In the genomic region with DNA sequence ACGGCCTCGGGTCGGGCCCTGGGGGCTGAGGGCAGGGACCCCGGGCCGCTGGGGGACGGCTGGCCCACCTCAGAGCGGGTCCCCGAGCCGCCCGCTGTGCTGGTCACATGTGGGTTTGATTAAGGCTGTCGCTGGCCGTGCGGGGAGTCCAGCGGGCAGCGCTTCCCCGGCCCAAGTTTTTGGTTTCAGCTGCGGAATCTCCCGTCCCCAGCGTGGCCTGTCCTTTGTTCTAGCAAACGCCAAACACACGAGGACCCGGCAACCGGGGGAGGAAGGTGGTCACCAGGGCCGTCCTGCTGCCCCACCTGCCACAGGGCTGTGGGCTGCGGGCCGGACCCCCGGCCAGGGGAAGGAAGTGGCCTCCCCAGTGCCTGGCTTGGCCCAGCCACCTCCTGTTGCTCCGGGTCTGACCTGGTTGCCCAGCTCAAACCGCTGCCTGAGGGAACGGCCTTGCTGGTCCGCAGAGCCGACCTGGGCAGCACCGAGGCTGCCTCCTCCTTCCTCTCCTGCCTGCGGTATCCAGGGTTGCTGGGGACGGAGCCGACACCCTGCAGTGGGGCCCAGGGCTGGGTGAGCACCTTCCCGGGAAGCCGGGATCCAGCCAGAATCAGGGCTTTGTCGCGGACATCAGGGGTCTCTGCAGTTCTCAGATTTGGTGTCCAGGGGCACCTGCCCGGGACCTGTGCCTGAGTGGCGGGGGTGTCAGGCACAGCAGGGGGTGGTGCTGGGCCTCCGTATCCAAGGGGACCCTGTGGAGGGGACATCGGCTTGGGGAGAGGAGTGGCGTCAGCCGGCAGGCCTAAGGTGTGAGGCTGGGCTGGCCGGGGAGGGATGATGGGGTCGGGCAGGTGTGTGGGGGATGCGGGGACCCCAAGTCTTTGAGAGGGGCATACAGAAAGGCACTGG, we compare ENCODE assay signal across 21 cellular contexts. TPM values are rescaled to one million over a fixed set of nuclear protein-coding genes. Genes with fewer than 3 reads are reported as not detected.
DNase-seq lines count a peak whose midpoint lies in the region; ATAC-seq, FAIRE-seq and TF ChIP-seq lines count a peak whose summit lies in the region.
"Had no signal": no experiment of that assay in that cellular context is flagged by ENCODE, and none has a peak within 500 bp of the region (broad histone marks: within the 10 kb centered on the region; RNA-seq: fewer than 3 reads in every experiment).

No MANE protein-coding gene starts in this region.

- no peak for TF ChIP-seq CTCF in PC-3 (conservative IDR thresholded peaks at IDR 0.05; ENCODE audit: low read depth, low read length)
- no peak for TF ChIP-seq CTCF in breast epithelium (IDR thresholded peaks at IDR 0.05)

- H3K36me3 ChIP-seq in PC-3 (ENCODE audit: low read depth, low read length) (no peaks in the 10 kb centered on the region), small intestine (ENCODE audit: control insufficient read depth in 2 of 2, insufficient read depth in 2 of 2, low read length in 2 of 2) (no peaks in the 10 kb centered on the region), breast epithelium (no peaks in the 10 kb centered on the region)
- H3K36me3 ChIP-seq: prostate gland, SJCRH30, spleen had no signal

- H3K27me3 ChIP-seq in PC-3 (ENCODE audit: low read length) (peaks cover 45% of the 10 kb centered on the region), small intestine (ENCODE audit: control insufficient read depth in 2 of 2, insufficient read depth in 2 of 2, low read length in 2 of 2) (peaks cover 0 to 11% of the 10 kb centered on the region in 2 donors), breast epithelium (peaks cover 23 to 93% of the 10 kb centered on the region in 2 donors)

- WGBS in small intestine, 3 donors = 53 to 64% (median 62%) methylated on average over 41 to 49 of the region's 49 CpGs

- H3K4me1 ChIP-seq in PC-3 (ENCODE audit: insufficient read depth, low read length) (no peaks in the 10 kb centered on the region), small intestine (ENCODE audit: control insufficient read depth in 2 of 2, insufficient read depth in 1 of 2, low read depth in 1 of 2, low read length in 1 of 2) (peaks cover 0 to 4% of the 10 kb centered on the region in 2 donors), breast epithelium (no peaks in the 10 kb centered on the region)
- H3K4me1 ChIP-seq: prostate gland had no signal

- ATAC-seq in PC-3 (peak; percentile 52), HG03571 (IDR thresholded peaks at IDR 0.05; ENCODE audit: unreplicated experiment) (no peak), left lobe of liver (no peak)
- ATAC-seq: esophagus mucosa, left ventricle myocardium superior had no signal

- CTCF ChIA-PET in PC-3 (lab: Charles Lee) = no interaction called here

- H2AFZ ChIP-seq in PC-3 (ENCODE audit: low read length) = no peak overlapping the region

- DNase-seq in NCI-H146 (lab: John Stamatoyannopoulos, UW) = peak; percentile 26
- DNase-seq in NCI-H146 treated with DMSO at 0.1 percent for 48 hours (lab: John Stamatoyannopoulos, UW; ENCODE audit: unreplicated experiment) = no peak
- DNase-seq in PC-3 = no peak
- DNase-seq in left kidney (ENCODE audit: low read depth, low spot score) = peak; percentile 64
- no peak for DNase-seq in small intestine
- DNase-seq in breast epithelium (ENCODE audit: low spot score in 2 of 2) = no peak
- no peak for DNase-seq in left lobe of liver (ENCODE audit: low spot score)
- DNase-seq: activated CD8-positive, alpha-beta memory T cell treated with anti-CD3 and anti-CD28 coated beads for 24 hours; DMS79; left ventricle myocardium superior; NCI-H2029; NCI-H510A; SJCRH30; spleen had no signal

- H3K79me2 ChIP-seq in PC-3 (ENCODE audit: low read length) = no peaks in the 10 kb centered on the region

- no peak for TF ChIP-seq POLR2A in breast epithelium (IDR thresholded peaks at IDR 0.05)

- no peaks in the 10 kb centered on the region for H4K20me1 ChIP-seq in PC-3 (ENCODE audit: low read length)

- H3K9me3 ChIP-seq in PC-3 (ENCODE audit: low read length) = no peaks in the 10 kb centered on the region
- no peaks in the 10 kb centered on the region for H3K9me3 ChIP-seq in small intestine (ENCODE audit: control insufficient read depth, low read depth)
- H3K9me3 ChIP-seq in breast epithelium = no peaks in the 10 kb centered on the region
- H3K9me3 ChIP-seq: prostate gland, SJCRH30, spleen had no signal

- H3K9ac ChIP-seq in PC-3 (ENCODE audit: low read length) = no peak overlapping the region

- H3K4me3 ChIP-seq in PC-3 (ENCODE audit: low read length) = no peak overlapping the region
- peak overlapping the region; percentile 32 to 80 for H3K4me3 ChIP-seq in small intestine (ENCODE audit: low read depth in 1 of 2, low read length in 2 of 2)
- H3K4me3 ChIP-seq in breast epithelium = peak overlapping the region in 1 of 3 donors; percentile 22
- H3K4me3 ChIP-seq: prostate gland, SJCRH30, spleen had no signal

- peak overlapping the region; percentile 8; the same call in 1 of the 2 replicates for H3K4me2 ChIP-seq in PC-3 (ENCODE audit: low read length)

- POLR2A ChIA-PET in PC-3 (lab: Charles Lee; ENCODE audit: unreplicated experiment) = no interaction called here

- H3F3A ChIP-seq in PC-3 (ENCODE audit: low read length, unreplicated experiment) = no peaks in the 10 kb centered on the region

- H3K27ac ChIP-seq in PC-3 (ENCODE audit: low read length) (no peak overlapping the region), small intestine (ENCODE audit: low read depth in 1 of 2, low read length in 1 of 2) (peak overlapping the region; percentile 4 to 53), breast epithelium (no peak overlapping the region)
- H3K27ac ChIP-seq: prostate gland, SJCRH30, spleen had no signal

- no peak for FAIRE-seq in small intestine (lab: Jason Lieb, UNC)
- FAIRE-seq: A204.1 had no signal

- BruUV-seq in PC-3 (replicated peaks; lab: Mats Ljungman, UMichigan) = no TSS peak

- intact Hi-C loops in PC-3 (cut with micrococcal nuclease) (no loop called here), breast epithelium (cut with DNase I; ENCODE audit: low total_unique reads) (no loop called here)

- no peaks in the 10 kb centered on the region for H3K9me2 ChIP-seq in PC-3 (replicated peaks; ENCODE audit: low read length)

RNA-seq across cellular contexts. Expression of gene EFNA2, which starts 2.2 kb away (rescaled TPM):
- total RNA-seq in PC-3 (2014; rRNA removed) = not detected in 2 replicates
- 10 to 100 TPM; 17.7 to 31.3 (median 27.9) TPM for polyA plus RNA-seq in small intestine
- total RNA-seq in breast epithelium = under 1 TPM in 1 of 3 donors, not detected in 2; 0.66 TPM
- 8.6 TPM for total RNA-seq in left lobe of liver
- total RNA-seq: left ventricle myocardium superior; MCF 10A; prostate gland; spleen; T-helper 2 cell treated with Interferon-gamma antibody and Interleukin-4, amounts not matched to agents 100 ng/mL and 5 ng/mL, for 36 hours had no signal
- polyA plus RNA-seq: CD14-positive monocyte, spleen had no signal

RNA-seq across cellular contexts. Expression of gene FAM174C, which starts 12.5 kb away (rescaled TPM):
- 110 and 133 TPM in 2 replicates for total RNA-seq in PC-3 (2014; rRNA removed)
- polyA plus RNA-seq in small intestine = 100 to 1,000 TPM in 1 of 3 donors, 10 to 100 TPM in 2; 80.6 to 118 (median 84.1) TPM
- total RNA-seq in breast epithelium = 10 to 100 TPM; 43.9 to 60.6 (median 53.1) TPM
- 48.0 TPM for total RNA-seq in left lobe of liver

RNA-seq across cellular contexts. Expression of gene CIRBP, which starts 18.7 kb away (rescaled TPM):
- 136 and 197 TPM in 2 replicates for total RNA-seq in PC-3 (2014; rRNA removed)
- polyA plus RNA-seq in small intestine = 100 to 1,000 TPM; 250 to 377 (median 368) TPM
- total RNA-seq in breast epithelium = 100 to 1,000 TPM; 458 to 758 (median 656) TPM
- 125 TPM for total RNA-seq in left lobe of liver

RNA-seq across cellular contexts. Expression of gene MIDN, which starts 39.5 kb away (rescaled TPM):
- 17.3 and 41.8 TPM in 2 replicates for total RNA-seq in PC-3 (2014; rRNA removed)
- polyA plus RNA-seq in small intestine = 10 to 100 TPM; 28.1 to 35.4 (median 30.6) TPM
- total RNA-seq in breast epithelium = 10 to 100 TPM; 13.8 to 28.5 (median 22.4) TPM
- 51.7 TPM for total RNA-seq in left lobe of liver

RNA-seq across cellular contexts. Expression of gene ATP5F1D, which starts 46.3 kb away (rescaled TPM):
- total RNA-seq in PC-3 (2014; rRNA removed) = 102 and 187 TPM in 2 replicates
- polyA plus RNA-seq in small intestine = 100 to 1,000 TPM; 310 to 823 (median 675) TPM
- total RNA-seq in breast epithelium = 10 to 100 TPM; 47.6 to 64.9 (median 61.3) TPM
- total RNA-seq in left lobe of liver = 282 TPM

Comparison
In these comparisons a context has a peak if more than half of its experiments do, and no peak if none do; other contexts are left out.
1. DNase-seq: peak in NCI-H146 (single experiment) and left kidney (single experiment); none in NCI-H146 treated with DMSO at 0.1 percent for 48 hours (single experiment), PC-3 (single experiment), small intestine (single experiment), breast epithelium (0 of 2) and left lobe of liver (single experiment).
2. H3K27ac ChIP-seq: peak in small intestine (2 of 2); none in PC-3 (single experiment) and breast epithelium (0 of 2).